Comparison of ENCODE assay signal across 1 cellular context in the genomic region with DNA sequence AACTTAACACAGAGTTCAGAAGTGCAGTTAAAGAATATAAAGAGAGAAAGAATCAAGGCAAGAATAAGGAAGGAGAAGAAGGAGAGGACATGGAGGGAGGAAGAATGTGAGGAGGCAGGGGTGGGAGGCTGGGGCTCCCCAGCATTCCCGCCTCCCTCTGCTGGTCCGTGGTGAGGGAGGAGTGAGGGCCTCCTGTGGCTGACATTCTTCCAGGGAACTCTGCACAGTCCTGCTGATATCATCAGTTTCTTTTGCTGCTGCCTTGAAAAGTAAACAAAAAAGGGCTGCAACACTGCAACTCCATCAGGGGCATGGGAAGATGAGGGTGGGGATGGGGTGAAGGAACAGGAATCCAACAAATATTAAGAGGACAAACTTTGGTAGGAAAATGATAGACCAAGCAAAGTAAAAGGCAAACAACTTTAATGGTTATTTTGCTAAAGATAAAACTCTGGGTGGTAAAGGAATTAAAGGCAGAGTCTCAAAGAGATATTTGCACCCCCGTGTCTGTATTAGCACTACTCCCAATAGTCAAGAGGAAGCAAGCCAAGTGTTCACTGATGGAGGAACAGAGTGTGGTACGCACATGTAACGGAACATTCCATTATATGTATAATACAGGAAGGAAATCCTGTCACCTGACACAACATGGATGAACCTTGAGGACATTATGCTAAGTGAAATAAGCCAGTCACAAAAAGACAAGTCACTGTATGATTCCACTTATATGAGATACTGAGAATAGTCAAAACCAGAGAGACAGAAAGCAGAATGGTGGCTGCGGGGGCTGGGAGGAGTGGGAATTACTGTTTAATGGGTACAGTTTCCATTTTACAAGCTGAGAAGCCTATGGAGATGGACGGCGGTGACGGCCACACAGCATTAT.
TF ChIP-seq lines count a peak whose summit lies in the region.

No MANE protein-coding gene starts in this region.

TF ChIP-seq in HepG2, 621 proteins besides CTCF, POLR2A, EP300 and RAD21 (continued from another document and continues in another):
- TF ChIP-seq, protein P1, sequence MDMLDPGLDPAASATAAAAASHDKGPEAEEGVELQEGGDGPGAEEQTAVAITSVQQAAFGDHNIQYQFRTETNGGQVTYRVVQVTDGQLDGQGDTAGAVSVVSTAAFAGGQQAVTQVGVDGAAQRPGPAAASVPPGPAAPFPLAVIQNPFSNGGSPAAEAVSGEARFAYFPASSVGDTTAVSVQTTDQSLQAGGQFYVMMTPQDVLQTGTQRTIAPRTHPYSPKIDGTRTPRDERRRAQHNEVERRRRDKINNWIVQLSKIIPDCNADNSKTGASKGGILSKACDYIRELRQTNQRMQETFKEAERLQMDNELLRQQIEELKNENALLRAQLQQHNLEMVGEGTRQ (IDR thresholded peaks at IDR 0.05; ENCODE audit: low read depth, low read length) = no peak
- TF ChIP-seq, protein P1 (CRISPR knock-in tag; IDR thresholded peaks at IDR 0.05; ENCODE audit: borderline replicate concordance) = no peak
- TF ChIP-seq ATF7-NPFF (CRISPR knock-in tag; IDR thresholded peaks at IDR 0.05; ENCODE audit: low read depth) (no peak), ZNF776 (CRISPR knock-in tag; IDR thresholded peaks at IDR 0.05) (no peak), SOX5 (CRISPR knock-in tag; IDR thresholded peaks at IDR 0.05; ENCODE audit: borderline replicate concordance) (peak; percentile 30; the same call in 1 of the 2 replicates), KMT2B (CRISPR knock-in tag; IDR thresholded peaks at IDR 0.05) (no peak), BRD4 (CRISPR knock-in tag; IDR thresholded peaks at IDR 0.05) (no peak), ZBTB38 (CRISPR knock-in tag; IDR thresholded peaks at IDR 0.05) (no peak), MIER2 (CRISPR knock-in tag; IDR thresholded peaks at IDR 0.05) (no peak), ZNF616 (CRISPR knock-in tag; IDR thresholded peaks at IDR 0.05; ENCODE audit: low read depth) (no peak), HHEX (CRISPR knock-in tag; IDR thresholded peaks at IDR 0.05) (no peak), HOXA3 (CRISPR knock-in tag; IDR thresholded peaks at IDR 0.05) (peak; percentile 63; the same call in 1 of the 2 replicates), NR2F1 (CRISPR knock-in tag; IDR thresholded peaks at IDR 0.05) (no peak), CEBPG (CRISPR knock-in tag; IDR thresholded peaks at IDR 0.05) (0 out of 2 replicates have a peak, but pooled peaks have one; percentile 4), ZC3H4 (CRISPR knock-in tag; IDR thresholded peaks at IDR 0.05; ENCODE audit: borderline replicate concordance) (no peak), CC2D1A (CRISPR knock-in tag; IDR thresholded peaks at IDR 0.05) (no peak), ZNF660 (CRISPR knock-in tag; IDR thresholded peaks at IDR 0.05; ENCODE audit: borderline replicate concordance, low read depth) (no peak), HMG20A (CRISPR knock-in tag; IDR thresholded peaks at IDR 0.05; ENCODE audit: borderline replicate concordance) (peak; percentile 33; the same call in 1 of the 2 replicates), SAP130 (CRISPR knock-in tag; IDR thresholded peaks at IDR 0.05; ENCODE audit: low read depth) (peak; percentile 52; the same call in 1 of the 2 replicates), ZNF441 (CRISPR knock-in tag; IDR thresholded peaks at IDR 0.05; ENCODE audit: borderline replicate concordance) (no peak), ZNF160 (CRISPR knock-in tag; IDR thresholded peaks at IDR 0.05) (no peak), NFKB2 (CRISPR knock-in tag; IDR thresholded peaks at IDR 0.05; ENCODE audit: borderline replicate concordance) (no peak), ZFX (CRISPR knock-in tag; IDR thresholded peaks at IDR 0.05; ENCODE audit: low read depth) (0 out of 2 replicates have a peak, but pooled peaks have one; percentile 23), SPEN (CRISPR knock-in tag; IDR thresholded peaks at IDR 0.05; ENCODE audit: low read depth) (no peak), SALL1 (CRISPR knock-in tag; IDR thresholded peaks at IDR 0.05) (peak; percentile 60), ELF1 (CRISPR knock-in tag; IDR thresholded peaks at IDR 0.05) (no peak), TP53 (CRISPR knock-in tag; conservative IDR thresholded peaks at IDR 0.05) (no peak), NCOR1 (IDR thresholded peaks at IDR 0.05; ENCODE audit: borderline replicate concordance, low read length) (no peak), RXRB (CRISPR knock-in tag; IDR thresholded peaks at IDR 0.05; ENCODE audit: borderline replicate concordance) (0 out of 2 replicates have a peak, but pooled peaks have one; percentile 9), ZNF253 (CRISPR knock-in tag; IDR thresholded peaks at IDR 0.05; ENCODE audit: borderline replicate concordance) (no peak)
- TF ChIP-seq, protein P2, sequence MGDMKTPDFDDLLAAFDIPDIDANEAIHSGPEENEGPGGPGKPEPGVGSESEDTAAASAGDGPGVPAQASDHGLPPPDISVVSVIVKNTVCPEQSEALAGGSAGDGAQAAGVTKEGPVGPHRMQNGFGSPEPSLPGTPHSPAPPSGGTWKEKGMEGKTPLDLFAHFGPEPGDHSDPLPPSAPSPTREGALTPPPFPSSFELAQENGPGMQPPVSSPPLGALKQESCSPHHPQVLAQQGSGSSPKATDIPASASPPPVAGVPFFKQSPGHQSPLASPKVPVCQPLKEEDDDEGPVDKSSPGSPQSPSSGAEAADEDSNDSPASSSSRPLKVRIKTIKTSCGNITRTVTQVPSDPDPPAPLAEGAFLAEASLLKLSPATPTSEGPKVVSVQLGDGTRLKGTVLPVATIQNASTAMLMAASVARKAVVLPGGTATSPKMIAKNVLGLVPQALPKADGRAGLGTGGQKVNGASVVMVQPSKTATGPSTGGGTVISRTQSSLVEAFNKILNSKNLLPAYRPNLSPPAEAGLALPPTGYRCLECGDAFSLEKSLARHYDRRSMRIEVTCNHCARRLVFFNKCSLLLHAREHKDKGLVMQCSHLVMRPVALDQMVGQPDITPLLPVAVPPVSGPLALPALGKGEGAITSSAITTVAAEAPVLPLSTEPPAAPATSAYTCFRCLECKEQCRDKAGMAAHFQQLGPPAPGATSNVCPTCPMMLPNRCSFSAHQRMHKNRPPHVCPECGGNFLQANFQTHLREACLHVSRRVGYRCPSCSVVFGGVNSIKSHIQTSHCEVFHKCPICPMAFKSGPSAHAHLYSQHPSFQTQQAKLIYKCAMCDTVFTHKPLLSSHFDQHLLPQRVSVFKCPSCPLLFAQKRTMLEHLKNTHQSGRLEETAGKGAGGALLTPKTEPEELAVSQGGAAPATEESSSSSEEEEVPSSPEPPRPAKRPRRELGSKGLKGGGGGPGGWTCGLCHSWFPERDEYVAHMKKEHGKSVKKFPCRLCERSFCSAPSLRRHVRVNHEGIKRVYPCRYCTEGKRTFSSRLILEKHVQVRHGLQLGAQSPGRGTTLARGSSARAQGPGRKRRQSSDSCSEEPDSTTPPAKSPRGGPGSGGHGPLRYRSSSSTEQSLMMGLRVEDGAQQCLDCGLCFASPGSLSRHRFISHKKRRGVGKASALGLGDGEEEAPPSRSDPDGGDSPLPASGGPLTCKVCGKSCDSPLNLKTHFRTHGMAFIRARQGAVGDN (CRISPR knock-in tag; IDR thresholded peaks at IDR 0.05) = peak; percentile 62
- TF ChIP-seq, protein P3, sequence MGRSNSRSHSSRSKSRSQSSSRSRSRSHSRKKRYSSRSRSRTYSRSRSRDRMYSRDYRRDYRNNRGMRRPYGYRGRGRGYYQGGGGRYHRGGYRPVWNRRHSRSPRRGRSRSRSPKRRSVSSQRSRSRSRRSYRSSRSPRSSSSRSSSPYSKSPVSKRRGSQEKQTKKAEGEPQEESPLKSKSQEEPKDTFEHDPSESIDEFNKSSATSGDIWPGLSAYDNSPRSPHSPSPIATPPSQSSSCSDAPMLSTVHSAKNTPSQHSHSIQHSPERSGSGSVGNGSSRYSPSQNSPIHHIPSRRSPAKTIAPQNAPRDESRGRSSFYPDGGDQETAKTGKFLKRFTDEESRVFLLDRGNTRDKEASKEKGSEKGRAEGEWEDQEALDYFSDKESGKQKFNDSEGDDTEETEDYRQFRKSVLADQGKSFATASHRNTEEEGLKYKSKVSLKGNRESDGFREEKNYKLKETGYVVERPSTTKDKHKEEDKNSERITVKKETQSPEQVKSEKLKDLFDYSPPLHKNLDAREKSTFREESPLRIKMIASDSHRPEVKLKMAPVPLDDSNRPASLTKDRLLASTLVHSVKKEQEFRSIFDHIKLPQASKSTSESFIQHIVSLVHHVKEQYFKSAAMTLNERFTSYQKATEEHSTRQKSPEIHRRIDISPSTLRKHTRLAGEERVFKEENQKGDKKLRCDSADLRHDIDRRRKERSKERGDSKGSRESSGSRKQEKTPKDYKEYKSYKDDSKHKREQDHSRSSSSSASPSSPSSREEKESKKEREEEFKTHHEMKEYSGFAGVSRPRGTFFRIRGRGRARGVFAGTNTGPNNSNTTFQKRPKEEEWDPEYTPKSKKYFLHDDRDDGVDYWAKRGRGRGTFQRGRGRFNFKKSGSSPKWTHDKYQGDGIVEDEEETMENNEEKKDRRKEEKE (IDR thresholded peaks at IDR 0.05) = no peak
- TF ChIP-seq, protein P4, sequence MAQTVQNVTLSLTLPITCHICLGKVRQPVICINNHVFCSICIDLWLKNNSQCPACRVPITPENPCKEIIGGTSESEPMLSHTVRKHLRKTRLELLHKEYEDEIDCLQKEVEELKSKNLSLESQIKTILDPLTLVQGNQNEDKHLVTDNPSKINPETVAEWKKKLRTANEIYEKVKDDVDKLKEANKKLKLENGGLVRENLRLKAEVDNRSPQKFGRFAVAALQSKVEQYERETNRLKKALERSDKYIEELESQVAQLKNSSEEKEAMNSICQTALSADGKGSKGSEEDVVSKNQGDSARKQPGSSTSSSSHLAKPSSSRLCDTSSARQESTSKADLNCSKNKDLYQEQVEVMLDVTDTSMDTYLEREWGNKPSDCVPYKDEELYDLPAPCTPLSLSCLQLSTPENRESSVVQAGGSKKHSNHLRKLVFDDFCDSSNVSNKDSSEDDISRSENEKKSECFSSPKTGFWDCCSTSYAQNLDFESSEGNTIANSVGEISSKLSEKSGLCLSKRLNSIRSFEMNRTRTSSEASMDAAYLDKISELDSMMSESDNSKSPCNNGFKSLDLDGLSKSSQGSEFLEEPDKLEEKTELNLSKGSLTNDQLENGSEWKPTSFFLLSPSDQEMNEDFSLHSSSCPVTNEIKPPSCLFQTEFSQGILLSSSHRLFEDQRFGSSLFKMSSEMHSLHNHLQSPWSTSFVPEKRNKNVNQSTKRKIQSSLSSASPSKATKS (CRISPR knock-in tag; IDR thresholded peaks at IDR 0.05) = no peak
- TF ChIP-seq, protein P5, sequence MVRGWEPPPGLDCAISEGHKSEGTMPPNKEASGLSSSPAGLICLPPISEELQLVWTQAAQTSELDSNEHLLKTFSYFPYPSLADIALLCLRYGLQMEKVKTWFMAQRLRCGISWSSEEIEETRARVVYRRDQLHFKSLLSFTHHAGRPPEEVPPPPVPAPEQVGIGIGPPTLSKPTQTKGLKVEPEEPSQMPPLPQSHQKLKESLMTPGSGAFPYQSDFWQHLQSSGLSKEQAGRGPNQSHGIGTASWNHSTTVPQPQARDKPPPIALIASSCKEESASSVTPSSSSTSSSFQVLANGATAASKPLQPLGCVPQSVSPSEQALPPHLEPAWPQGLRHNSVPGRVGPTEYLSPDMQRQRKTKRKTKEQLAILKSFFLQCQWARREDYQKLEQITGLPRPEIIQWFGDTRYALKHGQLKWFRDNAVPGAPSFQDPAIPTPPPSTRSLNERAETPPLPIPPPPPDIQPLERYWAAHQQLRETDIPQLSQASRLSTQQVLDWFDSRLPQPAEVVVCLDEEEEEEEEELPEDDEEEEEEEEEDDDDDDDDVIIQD (CRISPR knock-in tag; IDR thresholded peaks at IDR 0.05; ENCODE audit: low read depth) = peak; percentile 35; the same call in 1 of the 2 replicates
- TF ChIP-seq, protein P6, sequence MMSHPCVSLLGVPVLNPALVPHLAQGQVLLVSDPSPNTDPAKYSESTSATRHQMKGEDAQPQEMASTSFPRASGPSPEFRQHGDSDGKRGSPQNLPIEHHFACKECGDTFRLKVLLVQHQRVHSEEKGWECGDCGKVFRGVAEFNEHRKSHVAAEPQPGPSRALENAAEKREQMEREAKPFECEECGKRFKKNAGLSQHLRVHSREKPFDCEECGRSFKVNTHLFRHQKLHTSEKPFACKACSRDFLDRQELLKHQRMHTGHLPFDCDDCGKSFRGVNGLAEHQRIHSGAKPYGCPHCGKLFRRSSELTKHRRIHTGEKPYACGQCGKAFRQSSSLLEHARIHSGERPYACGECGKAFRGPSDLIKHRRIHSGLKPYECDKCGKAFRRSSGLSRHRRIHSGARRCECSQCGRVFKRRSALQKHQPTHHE (CRISPR knock-in tag; IDR thresholded peaks at IDR 0.05; ENCODE audit: borderline replicate concordance) = no peak
- TF ChIP-seq, protein P7, sequence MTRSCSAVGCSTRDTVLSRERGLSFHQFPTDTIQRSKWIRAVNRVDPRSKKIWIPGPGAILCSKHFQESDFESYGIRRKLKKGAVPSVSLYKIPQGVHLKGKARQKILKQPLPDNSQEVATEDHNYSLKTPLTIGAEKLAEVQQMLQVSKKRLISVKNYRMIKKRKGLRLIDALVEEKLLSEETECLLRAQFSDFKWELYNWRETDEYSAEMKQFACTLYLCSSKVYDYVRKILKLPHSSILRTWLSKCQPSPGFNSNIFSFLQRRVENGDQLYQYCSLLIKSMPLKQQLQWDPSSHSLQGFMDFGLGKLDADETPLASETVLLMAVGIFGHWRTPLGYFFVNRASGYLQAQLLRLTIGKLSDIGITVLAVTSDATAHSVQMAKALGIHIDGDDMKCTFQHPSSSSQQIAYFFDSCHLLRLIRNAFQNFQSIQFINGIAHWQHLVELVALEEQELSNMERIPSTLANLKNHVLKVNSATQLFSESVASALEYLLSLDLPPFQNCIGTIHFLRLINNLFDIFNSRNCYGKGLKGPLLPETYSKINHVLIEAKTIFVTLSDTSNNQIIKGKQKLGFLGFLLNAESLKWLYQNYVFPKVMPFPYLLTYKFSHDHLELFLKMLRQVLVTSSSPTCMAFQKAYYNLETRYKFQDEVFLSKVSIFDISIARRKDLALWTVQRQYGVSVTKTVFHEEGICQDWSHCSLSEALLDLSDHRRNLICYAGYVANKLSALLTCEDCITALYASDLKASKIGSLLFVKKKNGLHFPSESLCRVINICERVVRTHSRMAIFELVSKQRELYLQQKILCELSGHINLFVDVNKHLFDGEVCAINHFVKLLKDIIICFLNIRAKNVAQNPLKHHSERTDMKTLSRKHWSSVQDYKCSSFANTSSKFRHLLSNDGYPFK (CRISPR knock-in tag; IDR thresholded peaks at IDR 0.05; ENCODE audit: borderline replicate concordance) = no peak
